ENCODE assay signal across 1 cellular context in genomic region chr5:150426165-150426564, GRCh38. TPM values are rescaled to one million over a fixed set of nuclear protein-coding genes. Genes with fewer than 3 reads are reported as not detected.
"Had no signal": no experiment of that assay in that cellular context is flagged by ENCODE, and none has a peak within 500 bp of the region (broad histone marks: within the 10 kb centered on the region; RNA-seq: fewer than 3 reads in every experiment).

No MANE protein-coding gene starts in this region.

RNA-seq across cellular contexts. Expression of gene CD74, which starts 13.5 kb away (rescaled TPM):
- polyA plus RNA-seq: neural cell had no signal
